Comparison of ENCODE assay signal across 24 cellular contexts in genomic region chr1:183385746-183386145, GRCh38. TPM values are rescaled to one million over a fixed set of nuclear protein-coding genes. Genes with fewer than 3 reads are reported as not detected.
DNase-seq lines count a peak whose midpoint lies in the region; ATAC-seq, FAIRE-seq and TF ChIP-seq lines count a peak whose summit lies in the region.
"Had no signal": no experiment of that assay in that cellular context is flagged by ENCODE, and none has a peak within 500 bp of the region (broad histone marks: within the 10 kb centered on the region; RNA-seq: fewer than 3 reads in every experiment).

No MANE protein-coding gene starts in this region.

- H2BK12ac ChIP-seq in trophoblast cell (ENCODE audit: low read length): no peak overlapping the region

- no peaks in the 10 kb centered on the region for H3K79me1 ChIP-seq in trophoblast cell (ENCODE audit: low read length)

- no CpG with 5 or more reads among the region's 6 CpGs for WGBS in trophoblast cell (ENCODE audit: extremely low coverage, insufficient coverage, insufficient read length)

- no peak overlapping the region for H3K14ac ChIP-seq in trophoblast cell (ENCODE audit: low read length)

- no peak overlapping the region for H3K4ac ChIP-seq in trophoblast cell (ENCODE audit: low read depth, low read length)

- no peaks in the 10 kb centered on the region for H3K79me2 ChIP-seq in trophoblast cell (ENCODE audit: control insufficient read depth, insufficient read depth, low read length, poor library complexity)
- H3K79me2 ChIP-seq: hepatocyte had no signal

- no peak overlapping the region for H4K91ac ChIP-seq in trophoblast cell (ENCODE audit: low read depth, low read length)

- no peak overlapping the region for H4K12ac ChIP-seq in trophoblast cell (ENCODE audit: low read depth, low read length)

- peak; percentile 21 for DNase-seq in DMS 273 (lab: John Stamatoyannopoulos, UW; ENCODE audit: unreplicated experiment)
- no peak for DNase-seq in DMS 273 treated with DMSO at 0.1 percent for 48 hours (lab: John Stamatoyannopoulos, UW)
- DNase-seq in NCI-H69 (lab: John Stamatoyannopoulos, UW): peak; percentile 76
- peak; percentile 29 for DNase-seq in bronchial epithelial cell (ENCODE audit: low read depth)
- peak; percentile 26 to 56 for DNase-seq in trophoblast cell
- no peak for DNase-seq in Peyer's patch
- DNase-seq: activated CD4-positive, alpha-beta T cell treated with anti-CD3 and anti-CD28 coated beads for 1 hour; activated CD8-positive, alpha-beta T cell treated with anti-CD3 and anti-CD28 coated beads for 36 hours; activated naive CD4-positive, alpha-beta T cell treated with anti-CD3 and anti-CD28 coated beads for 36 hours; amniotic stem cell; DMS79 treated with DMSO at 0.1 percent for 48 hours; H7; Karpas-422; left colon; NCI-H146; SHP77; stimulated activated CD4-positive, alpha-beta T cell treated with anti-CD3 and anti-CD28 coated beads, Interleukin-15, amount 100 ng/mL, for 24 hours; T-helper 2 cell; transverse colon had no signal

- H2AFZ ChIP-seq in trophoblast cell (ENCODE audit: insufficient read depth, low read length, poor library complexity): no peak overlapping the region
- H2AFZ ChIP-seq: hepatocyte had no signal

- ATAC-seq in GM18498 (IDR thresholded peaks at IDR 0.05; ENCODE audit: unreplicated experiment) (no peak), GM21447 (IDR thresholded peaks at IDR 0.05; ENCODE audit: unreplicated experiment) (no peak)
- ATAC-seq: activated CD8-positive, alpha-beta T cell treated with anti-CD3 and anti-CD28 coated beads for 36 hours; stimulated activated memory B cell treated with anti-CD40 and anti-IgM and Interleukin-4, amounts not matched to agents 10 μg/mL and 1 μg/mL and 100 μg/mL, for 72 hours had no signal

- no peak overlapping the region for H2BK120ac ChIP-seq in trophoblast cell (ENCODE audit: insufficient read depth, low read length, poor library complexity)

- H3K4me1 ChIP-seq in trophoblast cell (ENCODE audit: control insufficient read depth in 1 of 2, insufficient read depth in 2 of 2, low read length in 2 of 2): peaks cover 0 to 3% of the 10 kb centered on the region in 2 experiments
- H3K4me1 ChIP-seq in Peyer's patch: no peaks in the 10 kb centered on the region
- H3K4me1 ChIP-seq: transverse colon had no signal

- no peak for FAIRE-seq in bronchial epithelial cell (lab: Jason Lieb, UNC)

- no peak overlapping the region for H4K8ac ChIP-seq in trophoblast cell (ENCODE audit: low read depth, low read length)

- H3K27ac ChIP-seq in trophoblast cell (ENCODE audit: low read depth, low read length) (no peak overlapping the region), Peyer's patch (no peak overlapping the region)
- H3K27ac ChIP-seq: 22Rv1, hepatocyte, transverse colon had no signal

- peaks cover 2% of the 10 kb centered on the region for H3K9me3 ChIP-seq in trophoblast cell (ENCODE audit: insufficient read depth, low read depth, low read length)
- H3K9me3 ChIP-seq in Peyer's patch: no peaks in the 10 kb centered on the region
- H3K9me3 ChIP-seq: transverse colon had no signal

- no peak overlapping the region for H3K18ac ChIP-seq in trophoblast cell (ENCODE audit: low read length)

- H2BK5ac ChIP-seq in trophoblast cell (ENCODE audit: low read depth, low read length, poor library complexity): no peak overlapping the region

- TF ChIP-seq POLR2A in Peyer's patch (IDR thresholded peaks at IDR 0.05): no peak

- no peak for TF ChIP-seq CTCF in bronchial epithelial cell (IDR thresholded peaks at IDR 0.05; ENCODE audit: insufficient read depth, low read length, severe bottlenecking)
- no peak for TF ChIP-seq CTCF in Peyer's patch (IDR thresholded peaks at IDR 0.05)

- H3K23ac ChIP-seq in trophoblast cell (ENCODE audit: low read length): no peak overlapping the region

- no peak overlapping the region for H3K4me2 ChIP-seq in trophoblast cell (ENCODE audit: low read length)
- H3K4me2 ChIP-seq: hepatocyte had no signal

- H3K36me3 ChIP-seq in bronchial epithelial cell (ENCODE audit: control insufficient read depth, insufficient read depth, low read length) (no peaks in the 10 kb centered on the region), trophoblast cell (ENCODE audit: control insufficient read depth in 1 of 2, insufficient read depth in 2 of 2, low read length in 2 of 2) (no peaks in the 10 kb centered on the region), Peyer's patch (no peaks in the 10 kb centered on the region)
- H3K36me3 ChIP-seq: transverse colon had no signal

- no peaks in the 10 kb centered on the region for H3K27me3 ChIP-seq in bronchial epithelial cell (ENCODE audit: control insufficient read depth, insufficient read depth, low read length)
- H3K27me3 ChIP-seq in trophoblast cell (ENCODE audit: insufficient read depth, low read length): no peaks in the 10 kb centered on the region
- H3K27me3 ChIP-seq in Peyer's patch: no peaks in the 10 kb centered on the region
- H3K27me3 ChIP-seq: hepatocyte had no signal

- H3K4me3 ChIP-seq in bronchial epithelial cell (ENCODE audit: low read depth, low read length) (no peak overlapping the region), trophoblast cell (ENCODE audit: low read depth, low read length) (no peak overlapping the region), Peyer's patch (no peak overlapping the region)
- H3K4me3 ChIP-seq: hepatocyte, transverse colon had no signal

- H2AK5ac ChIP-seq in trophoblast cell (ENCODE audit: low read length): no peak overlapping the region

- H3K9ac ChIP-seq in trophoblast cell (ENCODE audit: low read length): no peak overlapping the region

RNA-seq across cellular contexts. Expression of gene NMNAT2, which starts 32.4 kb away (rescaled TPM):
- total RNA-seq in bronchial epithelial cell (under 0.01 and 0.26 TPM in 2 replicates), Peyer's patch (under 1 TPM in 3 of 4 donors, not detected in 1; 0.13 to 0.83 (median 0.66) TPM)
- polyA plus RNA-seq in trophoblast cell (2013): 39.8 and 40.2 TPM in 2 replicates
- total RNA-seq: activated CD8-positive, alpha-beta T cell treated with anti-CD3 and anti-CD28 coated beads for 36 hours; activated naive CD4-positive, alpha-beta T cell treated with anti-CD3 and anti-CD28 coated beads for 36 hours had no signal

Comparison
In these comparisons a context has a peak if more than half of its experiments do, and no peak if none do; other contexts are left out.
1. DNase-seq: peak in DMS 273 (single experiment), NCI-H69 (single experiment), bronchial epithelial cell (single experiment) and trophoblast cell (2 of 2); none in DMS 273 treated with DMSO at 0.1 percent for 48 hours (single experiment) and Peyer's patch (0 of 3).